ENCODE assay signal across 13 cellular contexts in the genomic region with DNA sequence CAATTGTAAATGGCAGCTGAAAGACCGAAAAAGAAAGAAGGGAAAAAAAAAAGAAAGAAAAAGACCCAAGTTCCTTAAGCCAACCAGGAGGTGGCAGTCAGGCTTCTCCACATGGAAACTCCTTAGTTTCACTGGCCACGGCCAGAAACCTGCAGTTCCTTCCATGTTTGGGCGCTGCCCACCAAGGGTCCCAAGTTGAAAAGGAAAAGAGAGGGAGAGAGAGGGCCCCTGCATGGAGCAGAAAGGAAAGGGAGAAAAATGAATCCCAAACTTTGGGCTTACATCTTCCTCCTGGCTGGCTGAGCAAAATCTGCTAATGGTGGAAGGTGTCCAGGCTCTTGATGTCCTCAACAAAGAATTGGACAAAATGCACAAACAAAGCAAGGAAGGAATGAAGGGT. TPM values are rescaled to one million over a fixed set of nuclear protein-coding genes. Genes with fewer than 3 reads are reported as not detected.
A peak's percentile ranks its signal among the peaks of the same experiment; 100 is the strongest.
DNase-seq lines count a peak whose midpoint lies in the region; FAIRE-seq and TF ChIP-seq lines count a peak whose summit lies in the region.
"Had no signal": no experiment of that assay in that cellular context is flagged by ENCODE, and none has a peak within 500 bp of the region (broad histone marks: within the 10 kb centered on the region; RNA-seq: fewer than 3 reads in every experiment).

No MANE protein-coding gene starts in this region.

- DNase-seq in AG10803 (ENCODE audit: low read depth) (peak; percentile 33), HFFc6 (no peak), adipocyte (ENCODE audit: low read depth) (peak; percentile 63), keratinocyte (ENCODE audit: low read depth, low spot score) (no peak), NCI-H146 (lab: John Stamatoyannopoulos, UW) (no peak), nephron progenitor cell (no peak), activated T-cell treated with anti-CD3 and anti-CD28 coated beads for 4 hours (no peak)
- DNase-seq in stimulated activated CD4-positive, alpha-beta T cell treated with anti-CD3 and anti-CD28 coated beads, Interleukin-1b, Interleukin-23, amount 100 ng/mL, for 48 hours: no peak
- DNase-seq: activated CD8-positive, alpha-beta memory T cell treated with anti-CD3 and anti-CD28 coated beads for 24 hours; DMS79 treated with DMSO at 0.1 percent for 48 hours; Kasumi-1 had no signal

- H3K9me3 Mint-ChIP-seq in HFFc6 (no peaks in the 10 kb centered on the region), nephron progenitor cell (peaks cover 63% of the 10 kb centered on the region)

- H3K27me3 ChIP-seq in adipocyte (replicated peaks; ENCODE audit: control insufficient read depth, insufficient read depth, low read length) (no peaks in the 10 kb centered on the region), keratinocyte (ENCODE audit: control insufficient read depth, extremely low read depth, insufficient read depth, low read length) (no peaks in the 10 kb centered on the region)
- H3K27me3 ChIP-seq: SJCRH30 had no signal

- H3K27me3 Mint-ChIP-seq in HFFc6 (ENCODE audit: insufficient read depth) (peaks cover 2% of the 10 kb centered on the region; the same call in 1 of the 2 replicates), nephron progenitor cell (ENCODE audit: low read depth, poor library complexity) (peaks cover 2% of the 10 kb centered on the region)

- H3K4me1 Mint-ChIP-seq in HFFc6 (ENCODE audit: low read depth) (peaks cover 28% of the 10 kb centered on the region), nephron progenitor cell (peaks cover 10% of the 10 kb centered on the region)

- H3K36me3 ChIP-seq in adipocyte (ENCODE audit: control insufficient read depth, insufficient read depth, low read length, severe bottlenecking) (no peaks in the 10 kb centered on the region), keratinocyte (ENCODE audit: control insufficient read depth in 2 of 2, extremely low read depth in 1 of 2, insufficient read depth in 2 of 2, low read length in 2 of 2) (no peaks in the 10 kb centered on the region)
- H3K36me3 ChIP-seq: SJCRH30 had no signal

- H3K9ac ChIP-seq in adipocyte (ENCODE audit: low read length): no peak overlapping the region
- H3K9ac ChIP-seq in keratinocyte (ENCODE audit: control insufficient read depth, extremely low read depth, insufficient read depth, low read length): no peak overlapping the region

- peaks cover 11% of the 10 kb centered on the region for H3K4me1 ChIP-seq in adipocyte (ENCODE audit: control insufficient read depth, insufficient read depth, low read length)
- no peaks in the 10 kb centered on the region for H3K4me1 ChIP-seq in keratinocyte (ENCODE audit: control insufficient read depth, extremely low read depth, insufficient read depth, low read length)
- H3K4me1 ChIP-seq: SJCRH30 had no signal

- no peak overlapping the region for H3K27ac ChIP-seq in keratinocyte (ENCODE audit: control insufficient read depth, insufficient read depth, low read length)
- H3K27ac ChIP-seq: SJCRH30 had no signal

- peak overlapping the region; percentile 70; the same call in 1 of the 2 replicates for H3K4me3 Mint-ChIP-seq in HFFc6
- H3K4me3 Mint-ChIP-seq in nephron progenitor cell: no peak overlapping the region

- no peak overlapping the region for H2AFZ ChIP-seq in keratinocyte (ENCODE audit: control insufficient read depth, low read length)

- H4K20me1 ChIP-seq in keratinocyte (ENCODE audit: control insufficient read depth, extremely low read depth, insufficient read depth, low read length): no peaks in the 10 kb centered on the region

- dilution Hi-C loops in keratinocyte (cut with MboI; ENCODE audit: extremely low pct_ligation_motif_present, low sequenced_read_pairs): no loop called here

- no peak overlapping the region for H3K27ac Mint-ChIP-seq in HFFc6
- H3K27ac Mint-ChIP-seq in nephron progenitor cell: no peak overlapping the region

- no peaks in the 10 kb centered on the region for H3K9me1 ChIP-seq in keratinocyte (ENCODE audit: control insufficient read depth, extremely low read depth, insufficient read depth, low read length)

- FAIRE-seq in keratinocyte (lab: Jason Lieb, UNC): no peak

- H3K4me3 ChIP-seq in AG10803 (ENCODE audit: low read length) (no peak overlapping the region), adipocyte (ENCODE audit: low read length) (no peak overlapping the region), keratinocyte (ENCODE audit: control insufficient read depth in 2 of 3, extremely low read depth in 1 of 3, insufficient read depth in 2 of 3, low read depth in 1 of 3, low read length in 3 of 3) (no peak overlapping the region)
- H3K4me3 ChIP-seq: SJCRH30 had no signal

- H3K9me3 ChIP-seq in adipocyte (ENCODE audit: control insufficient read depth, low read length) (peaks cover 12% of the 10 kb centered on the region), keratinocyte (ENCODE audit: control insufficient read depth, low read depth, low read length) (no peaks in the 10 kb centered on the region)
- H3K9me3 ChIP-seq: SJCRH30 had no signal

- no peak overlapping the region for H3K4me2 ChIP-seq in keratinocyte (ENCODE audit: control insufficient read depth, extremely low read depth, insufficient read depth, low read depth, low read length)

- no peaks in the 10 kb centered on the region for H3K36me3 Mint-ChIP-seq in HFFc6 (ENCODE audit: low read depth)
- peaks cover 19% of the 10 kb centered on the region for H3K36me3 Mint-ChIP-seq in nephron progenitor cell (ENCODE audit: low read depth)

- TF ChIP-seq CTCF in AG10803 (conservative IDR thresholded peaks at IDR 0.05; ENCODE audit: low read length) (peak; percentile 58), HFFc6 (IDR thresholded peaks at IDR 0.05) (peak; percentile 67), keratinocyte (optimal IDR thresholded peaks at IDR 0.05 in 1 of 3, IDR thresholded peaks at IDR 0.05 in 1 of 3, conservative IDR thresholded peaks at IDR 0.05 in 1 of 3; ENCODE audit: extremely low read depth in 1 of 3, insufficient read depth in 2 of 3, low read length in 3 of 3) (peak in 2 of 3 experiments; percentile 13 to 37), nephron progenitor cell (IDR thresholded peaks at IDR 0.05) (no peak)

- no peaks in the 10 kb centered on the region for H3K79me2 ChIP-seq in keratinocyte (ENCODE audit: control insufficient read depth, insufficient read depth, low read length)

RNA-seq across cellular contexts. Expression of gene ABCA13, which starts 31.8 kb away (rescaled TPM):
- under 1 TPM in 5 of 6 experiments, not detected in 1; 0.02 to 0.08 (median 0.05) TPM for total RNA-seq in HFFc6 (2021; fragmentation: NEBNext Ultra II Directional; extraction: Animal tissue kit (Norgen Biotek cat#: 25700))
- polyA plus RNA-seq in keratinocyte: 0.23 to 0.76 TPM (median 0.61 TPM) in 3 replicates
- not detected for polyA plus RNA-seq in keratinocyte (2011; ENCODE audit: low read depth)
- polyA plus RNA-seq in keratinocyte (2011; cell fraction: cytosol; rRNA removed): 0.16 and 0.19 TPM in 2 replicates
- 0.48 and 0.55 TPM in 2 replicates for polyA plus RNA-seq in keratinocyte (2011; cell fraction: nucleus; rRNA removed)
- 0.07 and 0.60 TPM in 2 replicates for polyA plus RNA-seq in keratinocyte (2012; ENCODE audit: low replicate concordance)
- polyA minus RNA-seq in keratinocyte: 0.52 to 7.2 TPM (median 1.1 TPM) in 3 replicates
- 0.38 TPM for polyA minus RNA-seq in keratinocyte (2011; cell fraction: cytosol; rRNA and poly(A)+ RNA removed)
- 0.95 and 1.3 TPM in 2 replicates for polyA minus RNA-seq in keratinocyte (2011; cell fraction: nucleus; rRNA and poly(A)+ RNA removed)
- total RNA-seq: pulmonary artery endothelial cell, SJCRH30 had no signal

RNA-seq across cellular contexts. Expression of gene UPP1, which starts 50.4 kb away (rescaled TPM):
- total RNA-seq in HFFc6 (2021; fragmentation: NEBNext Ultra II Directional; extraction: Animal tissue kit (Norgen Biotek cat#: 25700)): 10 to 100 TPM; 14.3 to 26.5 (median 22.6) TPM
- polyA plus RNA-seq in keratinocyte: 165 to 226 TPM (median 202 TPM) in 3 replicates
- polyA plus RNA-seq in keratinocyte (2011; ENCODE audit: low read depth): 303 TPM
- 124 and 240 TPM in 2 replicates for polyA plus RNA-seq in keratinocyte (2011; cell fraction: cytosol; rRNA removed)
- polyA plus RNA-seq in keratinocyte (2011; cell fraction: nucleus; rRNA removed): 328 and 366 TPM in 2 replicates
- 177 and 511 TPM in 2 replicates for polyA plus RNA-seq in keratinocyte (2012; ENCODE audit: low replicate concordance)
- polyA minus RNA-seq in keratinocyte: 120 to 141 TPM (median 124 TPM) in 3 replicates
- 141 TPM for polyA minus RNA-seq in keratinocyte (2011; cell fraction: cytosol; rRNA and poly(A)+ RNA removed)
- polyA minus RNA-seq in keratinocyte (2011; cell fraction: nucleus; rRNA and poly(A)+ RNA removed): 105 and 108 TPM in 2 replicates

Comparison
In these comparisons a context has a peak if more than half of its experiments do, and no peak if none do; other contexts are left out.
1. DNase-seq: peak in AG10803 (single experiment) and adipocyte (single experiment); none in HFFc6 (single experiment), keratinocyte (single experiment), stimulated activated CD4-positive, alpha-beta T cell treated with anti-CD3 and anti-CD28 coated beads, Interleukin-1b, Interleukin-23, amount 100 ng/mL, for 48 hours (single experiment), NCI-H146 (single experiment), nephron progenitor cell (single experiment) and activated T-cell treated with anti-CD3 and anti-CD28 coated beads for 4 hours (single experiment).